In genomic region chr16:5379948-5380347, GRCh38 we compare ENCODE assay signal across 20 cellular contexts.
"Had no signal": no experiment of that assay in that cellular context is flagged by ENCODE, and none has a peak within 500 bp of the region (broad histone marks: within the 10 kb centered on the region; RNA-seq: fewer than 3 reads in every experiment).

No MANE protein-coding gene starts in this region.

- H3K27ac ChIP-seq: KMS-11, SJCRH30 had no signal

- H3K4me3 ChIP-seq: SJCRH30 had no signal

- DNase-seq: activated CD4-positive, alpha-beta T cell treated with anti-CD3 and anti-CD28 coated beads for 4 hours; activated CD8-positive, alpha-beta memory T cell treated with anti-CD3 and anti-CD28 coated beads, Interleukin-2, amount 50 U/mL, for 4 hours; activated CD8-positive, alpha-beta T cell treated with anti-CD3 and anti-CD28 coated beads for 36 hours; activated gamma-delta T cell treated with Interleukin-2 at 50 U/mL for 16 hours; activated naive CD4-positive, alpha-beta T cell treated with anti-CD3 and anti-CD28 coated beads, Interleukin-2, amount 10 ng/mL, durations not matched to agents 7 days and 5 days; activated naive CD8-positive, alpha-beta T cell treated with anti-CD3 and anti-CD28 coated beads for 36 hours; activated T-cell treated with anti-CD3 and anti-CD28 coated beads, Interleukin-2, amount 50 U/mL, for 72 hours; caudate nucleus; NCI-H146; NCI-H1930; NCI-H2171; NCI-H2227 treated with DMSO at 0.1 percent for 48 hours; NCI-H446 treated with DMSO at 0.1 percent for 48 hours; NCI-H526; NCI-H774; RPMI8226; SJCRH30; SK-N-SH; SW 1271 had no signal
